Comparison of ENCODE assay signal across 1 cellular context in the genomic region with DNA sequence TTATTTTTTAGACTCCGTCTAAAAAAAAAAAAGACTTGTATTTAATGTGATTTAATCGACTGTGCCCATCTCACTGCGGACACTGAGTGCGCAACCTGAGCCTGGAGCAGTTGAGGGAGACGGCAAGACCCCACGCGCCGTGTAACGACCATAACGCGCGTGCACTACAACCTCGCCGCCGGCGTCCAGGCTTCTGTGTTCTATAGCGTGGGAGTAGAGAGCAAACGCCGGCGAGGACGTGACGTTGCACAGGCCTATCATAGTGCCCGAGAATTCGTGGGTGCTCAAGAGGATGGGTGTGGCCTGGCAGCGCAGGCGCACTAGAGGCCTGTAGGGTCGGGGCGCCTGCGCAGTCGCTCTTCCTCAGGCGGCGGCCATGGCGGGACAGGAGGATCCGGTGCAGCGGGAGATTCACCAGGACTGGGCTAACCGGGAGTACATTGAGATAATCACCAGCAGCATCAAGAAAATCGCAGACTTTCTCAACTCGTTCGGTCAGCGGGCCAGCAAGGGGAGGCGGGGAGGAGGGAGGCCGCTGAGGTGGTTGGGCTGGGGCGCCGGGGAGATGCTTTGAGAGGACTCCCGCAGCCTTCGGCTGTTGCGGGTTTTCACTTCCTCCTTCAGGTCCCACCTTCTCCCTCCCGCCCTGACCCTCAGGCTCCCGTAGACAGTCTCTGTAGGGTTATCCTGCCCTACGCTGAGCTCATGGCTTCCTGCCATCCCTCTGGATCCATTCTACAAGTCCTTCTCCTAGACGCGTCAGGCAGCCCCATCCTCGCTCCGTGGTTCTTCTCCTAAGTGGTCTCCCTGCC.
TF ChIP-seq lines count a peak whose summit lies in the region.

A gene (plus strand): TSS at position 350 of the 812 bp plus-strand sequence. CDS start 27 bp downstream, at position 377.

TF ChIP-seq in GM12878, 131 proteins besides CTCF, POLR2A, EP300 and RAD21 (continued from another document and continues in another):
- TF ChIP-seq EGR1 (IDR thresholded peaks at IDR 0.05; ENCODE audit: borderline replicate concordance in 1 of 2, low read depth in 2 of 2, low read length in 2 of 2) (peak; percentile 28 to 92), CEBPB (IDR thresholded peaks at IDR 0.05; ENCODE audit: borderline replicate concordance in 1 of 2, low read depth in 2 of 2, low read length in 2 of 2) (no peak), NR2F1 (conservative IDR thresholded peaks at IDR 0.05) (no peak; the same call in 1 of the 2 replicates), ZNF217 (IDR thresholded peaks at IDR 0.05) (no peak; the same call in 1 of the 2 replicates), RB1 (IDR thresholded peaks at IDR 0.05; ENCODE audit: borderline replicate concordance) (no peak; the same call in 1 of the 2 replicates), NRF1 (conservative IDR thresholded peaks at IDR 0.05; ENCODE audit: low read depth, low read length) (peak; percentile 88), NBN (IDR thresholded peaks at IDR 0.05) (peak; percentile 56; the same call in 1 of the 2 replicates), SMAD1 (IDR thresholded peaks at IDR 0.05; ENCODE audit: low read depth, partially characterized antibody) (peak; percentile 19), PML (IDR thresholded peaks at IDR 0.05; ENCODE audit: low read length) (peak; percentile 94), ZSCAN29 (IDR thresholded peaks at IDR 0.05) (no peak), SIX5 (IDR thresholded peaks at IDR 0.05; ENCODE audit: low read depth, low read length, severe bottlenecking) (no peak), PAX5 (IDR thresholded peaks at IDR 0.05; ENCODE audit: borderline replicate concordance, low read depth, low read length) (peak; percentile 23; the same call in 1 of the 2 replicates), SMAD5 (IDR thresholded peaks at IDR 0.05; ENCODE audit: low read depth) (peak; percentile 89; the same call in 1 of the 2 replicates), ETV6 (conservative IDR thresholded peaks at IDR 0.05 in 1 of 2, IDR thresholded peaks at IDR 0.05 in 1 of 2; ENCODE audit: borderline replicate concordance in 1 of 2, low read depth in 1 of 2) (no peak; a peak in 1 of 4 replicates), MTA2 (IDR thresholded peaks at IDR 0.05; ENCODE audit: low read depth) (0 out of 2 replicates have a peak, but pooled peaks have one; percentile 23), KLF5 (IDR thresholded peaks at IDR 0.05; ENCODE audit: partially characterized antibody) (peak; percentile 16), ASH2L (IDR thresholded peaks at IDR 0.05; ENCODE audit: borderline replicate concordance, low read depth) (no peak), CBFB (IDR thresholded peaks at IDR 0.05; ENCODE audit: low read depth) (peak; percentile 80; the same call in 1 of the 2 replicates), ATF7 (IDR thresholded peaks at IDR 0.05; ENCODE audit: low read depth) (peak; percentile 46), RELA (IDR thresholded peaks at IDR 0.05; ENCODE audit: borderline replicate concordance, partially characterized antibody) (peak; percentile 42), JUNB (IDR thresholded peaks at IDR 0.05) (no peak), GATAD2B (conservative IDR thresholded peaks at IDR 0.05; ENCODE audit: low read depth) (0 out of 2 replicates have a peak, but pooled peaks have one; percentile 24), SMARCA5 (IDR thresholded peaks at IDR 0.05) (0 out of 2 replicates have a peak, but pooled peaks have one; percentile 53), DPF2 (IDR thresholded peaks at IDR 0.05) (peak; percentile 77)
- TF ChIP-seq, protein P1, sequence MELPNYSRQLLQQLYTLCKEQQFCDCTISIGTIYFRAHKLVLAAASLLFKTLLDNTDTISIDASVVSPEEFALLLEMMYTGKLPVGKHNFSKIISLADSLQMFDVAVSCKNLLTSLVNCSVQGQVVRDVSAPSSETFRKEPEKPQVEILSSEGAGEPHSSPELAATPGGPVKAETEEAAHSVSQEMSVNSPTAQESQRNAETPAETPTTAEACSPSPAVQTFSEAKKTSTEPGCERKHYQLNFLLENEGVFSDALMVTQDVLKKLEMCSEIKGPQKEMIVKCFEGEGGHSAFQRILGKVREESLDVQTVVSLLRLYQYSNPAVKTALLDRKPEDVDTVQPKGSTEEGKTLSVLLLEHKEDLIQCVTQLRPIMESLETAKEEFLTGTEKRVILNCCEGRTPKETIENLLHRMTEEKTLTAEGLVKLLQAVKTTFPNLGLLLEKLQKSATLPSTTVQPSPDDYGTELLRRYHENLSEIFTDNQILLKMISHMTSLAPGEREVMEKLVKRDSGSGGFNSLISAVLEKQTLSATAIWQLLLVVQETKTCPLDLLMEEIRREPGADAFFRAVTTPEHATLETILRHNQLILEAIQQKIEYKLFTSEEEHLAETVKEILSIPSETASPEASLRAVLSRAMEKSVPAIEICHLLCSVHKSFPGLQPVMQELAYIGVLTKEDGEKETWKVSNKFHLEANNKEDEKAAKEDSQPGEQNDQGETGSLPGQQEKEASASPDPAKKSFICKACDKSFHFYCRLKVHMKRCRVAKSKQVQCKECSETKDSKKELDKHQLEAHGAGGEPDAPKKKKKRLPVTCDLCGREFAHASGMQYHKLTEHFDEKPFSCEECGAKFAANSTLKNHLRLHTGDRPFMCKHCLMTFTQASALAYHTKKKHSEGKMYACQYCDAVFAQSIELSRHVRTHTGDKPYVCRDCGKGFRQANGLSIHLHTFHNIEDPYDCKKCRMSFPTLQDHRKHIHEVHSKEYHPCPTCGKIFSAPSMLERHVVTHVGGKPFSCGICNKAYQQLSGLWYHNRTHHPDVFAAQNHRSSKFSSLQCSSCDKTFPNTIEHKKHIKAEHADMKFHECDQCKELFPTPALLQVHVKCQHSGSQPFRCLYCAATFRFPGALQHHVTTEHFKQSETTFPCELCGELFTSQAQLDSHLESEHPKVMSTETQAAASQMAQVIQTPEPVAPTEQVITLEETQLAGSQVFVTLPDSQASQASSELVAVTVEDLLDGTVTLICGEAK (IDR thresholded peaks at IDR 0.05; ENCODE audit: borderline replicate concordance), result peak; percentile 29; the same call in 1 of the 2 replicates
- TF ChIP-seq, protein P2, sequence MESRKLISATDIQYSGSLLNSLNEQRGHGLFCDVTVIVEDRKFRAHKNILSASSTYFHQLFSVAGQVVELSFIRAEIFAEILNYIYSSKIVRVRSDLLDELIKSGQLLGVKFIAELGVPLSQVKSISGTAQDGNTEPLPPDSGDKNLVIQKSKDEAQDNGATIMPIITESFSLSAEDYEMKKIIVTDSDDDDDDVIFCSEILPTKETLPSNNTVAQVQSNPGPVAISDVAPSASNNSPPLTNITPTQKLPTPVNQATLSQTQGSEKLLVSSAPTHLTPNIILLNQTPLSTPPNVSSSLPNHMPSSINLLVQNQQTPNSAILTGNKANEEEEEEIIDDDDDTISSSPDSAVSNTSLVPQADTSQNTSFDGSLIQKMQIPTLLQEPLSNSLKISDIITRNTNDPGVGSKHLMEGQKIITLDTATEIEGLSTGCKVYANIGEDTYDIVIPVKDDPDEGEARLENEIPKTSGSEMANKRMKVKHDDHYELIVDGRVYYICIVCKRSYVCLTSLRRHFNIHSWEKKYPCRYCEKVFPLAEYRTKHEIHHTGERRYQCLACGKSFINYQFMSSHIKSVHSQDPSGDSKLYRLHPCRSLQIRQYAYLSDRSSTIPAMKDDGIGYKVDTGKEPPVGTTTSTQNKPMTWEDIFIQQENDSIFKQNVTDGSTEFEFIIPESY (IDR thresholded peaks at IDR 0.05), result no peak
- TF ChIP-seq, protein P3, sequence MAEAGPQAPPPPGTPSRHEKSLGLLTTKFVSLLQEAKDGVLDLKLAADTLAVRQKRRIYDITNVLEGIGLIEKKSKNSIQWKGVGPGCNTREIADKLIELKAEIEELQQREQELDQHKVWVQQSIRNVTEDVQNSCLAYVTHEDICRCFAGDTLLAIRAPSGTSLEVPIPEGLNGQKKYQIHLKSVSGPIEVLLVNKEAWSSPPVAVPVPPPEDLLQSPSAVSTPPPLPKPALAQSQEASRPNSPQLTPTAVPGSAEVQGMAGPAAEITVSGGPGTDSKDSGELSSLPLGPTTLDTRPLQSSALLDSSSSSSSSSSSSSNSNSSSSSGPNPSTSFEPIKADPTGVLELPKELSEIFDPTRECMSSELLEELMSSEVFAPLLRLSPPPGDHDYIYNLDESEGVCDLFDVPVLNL (IDR thresholded peaks at IDR 0.05; ENCODE audit: low read depth, low read length), result no peak
- TF ChIP-seq, protein P4, sequence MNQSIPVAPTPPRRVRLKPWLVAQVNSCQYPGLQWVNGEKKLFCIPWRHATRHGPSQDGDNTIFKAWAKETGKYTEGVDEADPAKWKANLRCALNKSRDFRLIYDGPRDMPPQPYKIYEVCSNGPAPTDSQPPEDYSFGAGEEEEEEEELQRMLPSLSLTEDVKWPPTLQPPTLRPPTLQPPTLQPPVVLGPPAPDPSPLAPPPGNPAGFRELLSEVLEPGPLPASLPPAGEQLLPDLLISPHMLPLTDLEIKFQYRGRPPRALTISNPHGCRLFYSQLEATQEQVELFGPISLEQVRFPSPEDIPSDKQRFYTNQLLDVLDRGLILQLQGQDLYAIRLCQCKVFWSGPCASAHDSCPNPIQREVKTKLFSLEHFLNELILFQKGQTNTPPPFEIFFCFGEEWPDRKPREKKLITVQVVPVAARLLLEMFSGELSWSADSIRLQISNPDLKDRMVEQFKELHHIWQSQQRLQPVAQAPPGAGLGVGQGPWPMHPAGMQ (IDR thresholded peaks at IDR 0.05; ENCODE audit: borderline replicate concordance), result peak; percentile 43; the same call in 1 of the 2 replicates
- TF ChIP-seq, protein P5, sequence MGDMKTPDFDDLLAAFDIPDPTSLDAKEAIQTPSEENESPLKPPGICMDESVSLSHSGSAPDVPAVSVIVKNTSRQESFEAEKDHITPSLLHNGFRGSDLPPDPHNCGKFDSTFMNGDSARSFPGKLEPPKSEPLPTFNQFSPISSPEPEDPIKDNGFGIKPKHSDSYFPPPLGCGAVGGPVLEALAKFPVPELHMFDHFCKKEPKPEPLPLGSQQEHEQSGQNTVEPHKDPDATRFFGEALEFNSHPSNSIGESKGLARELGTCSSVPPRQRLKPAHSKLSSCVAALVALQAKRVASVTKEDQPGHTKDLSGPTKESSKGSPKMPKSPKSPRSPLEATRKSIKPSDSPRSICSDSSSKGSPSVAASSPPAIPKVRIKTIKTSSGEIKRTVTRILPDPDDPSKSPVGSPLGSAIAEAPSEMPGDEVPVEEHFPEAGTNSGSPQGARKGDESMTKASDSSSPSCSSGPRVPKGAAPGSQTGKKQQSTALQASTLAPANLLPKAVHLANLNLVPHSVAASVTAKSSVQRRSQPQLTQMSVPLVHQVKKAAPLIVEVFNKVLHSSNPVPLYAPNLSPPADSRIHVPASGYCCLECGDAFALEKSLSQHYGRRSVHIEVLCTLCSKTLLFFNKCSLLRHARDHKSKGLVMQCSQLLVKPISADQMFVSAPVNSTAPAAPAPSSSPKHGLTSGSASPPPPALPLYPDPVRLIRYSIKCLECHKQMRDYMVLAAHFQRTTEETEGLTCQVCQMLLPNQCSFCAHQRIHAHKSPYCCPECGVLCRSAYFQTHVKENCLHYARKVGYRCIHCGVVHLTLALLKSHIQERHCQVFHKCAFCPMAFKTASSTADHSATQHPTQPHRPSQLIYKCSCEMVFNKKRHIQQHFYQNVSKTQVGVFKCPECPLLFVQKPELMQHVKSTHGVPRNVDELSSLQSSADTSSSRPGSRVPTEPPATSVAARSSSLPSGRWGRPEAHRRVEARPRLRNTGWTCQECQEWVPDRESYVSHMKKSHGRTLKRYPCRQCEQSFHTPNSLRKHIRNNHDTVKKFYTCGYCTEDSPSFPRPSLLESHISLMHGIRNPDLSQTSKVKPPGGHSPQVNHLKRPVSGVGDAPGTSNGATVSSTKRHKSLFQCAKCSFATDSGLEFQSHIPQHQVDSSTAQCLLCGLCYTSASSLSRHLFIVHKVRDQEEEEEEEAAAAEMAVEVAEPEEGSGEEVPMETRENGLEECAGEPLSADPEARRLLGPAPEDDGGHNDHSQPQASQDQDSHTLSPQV (IDR thresholded peaks at IDR 0.05), result no peak
- TF ChIP-seq, protein P6, sequence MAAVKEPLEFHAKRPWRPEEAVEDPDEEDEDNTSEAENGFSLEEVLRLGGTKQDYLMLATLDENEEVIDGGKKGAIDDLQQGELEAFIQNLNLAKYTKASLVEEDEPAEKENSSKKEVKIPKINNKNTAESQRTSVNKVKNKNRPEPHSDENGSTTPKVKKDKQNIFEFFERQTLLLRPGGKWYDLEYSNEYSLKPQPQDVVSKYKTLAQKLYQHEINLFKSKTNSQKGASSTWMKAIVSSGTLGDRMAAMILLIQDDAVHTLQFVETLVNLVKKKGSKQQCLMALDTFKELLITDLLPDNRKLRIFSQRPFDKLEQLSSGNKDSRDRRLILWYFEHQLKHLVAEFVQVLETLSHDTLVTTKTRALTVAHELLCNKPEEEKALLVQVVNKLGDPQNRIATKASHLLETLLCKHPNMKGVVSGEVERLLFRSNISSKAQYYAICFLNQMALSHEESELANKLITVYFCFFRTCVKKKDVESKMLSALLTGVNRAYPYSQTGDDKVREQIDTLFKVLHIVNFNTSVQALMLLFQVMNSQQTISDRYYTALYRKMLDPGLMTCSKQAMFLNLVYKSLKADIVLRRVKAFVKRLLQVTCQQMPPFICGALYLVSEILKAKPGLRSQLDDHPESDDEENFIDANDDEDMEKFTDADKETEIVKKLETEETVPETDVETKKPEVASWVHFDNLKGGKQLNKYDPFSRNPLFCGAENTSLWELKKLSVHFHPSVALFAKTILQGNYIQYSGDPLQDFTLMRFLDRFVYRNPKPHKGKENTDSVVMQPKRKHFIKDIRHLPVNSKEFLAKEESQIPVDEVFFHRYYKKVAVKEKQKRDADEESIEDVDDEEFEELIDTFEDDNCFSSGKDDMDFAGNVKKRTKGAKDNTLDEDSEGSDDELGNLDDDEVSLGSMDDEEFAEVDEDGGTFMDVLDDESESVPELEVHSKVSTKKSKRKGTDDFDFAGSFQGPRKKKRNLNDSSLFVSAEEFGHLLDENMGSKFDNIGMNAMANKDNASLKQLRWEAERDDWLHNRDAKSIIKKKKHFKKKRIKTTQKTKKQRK (IDR thresholded peaks at IDR 0.05; ENCODE audit: low read depth, low read length), result no peak
